ENCODE assay signal across 1 cellular context in genomic region chr12:47769234-47770085, GRCh38.
TF ChIP-seq lines count a peak whose summit lies in the region.

No MANE protein-coding gene starts in this region.

TF ChIP-seq in IMR-90, 13 proteins besides CTCF, POLR2A, EP300 and RAD21:
- no peak for TF ChIP-seq RCOR1 (IDR thresholded peaks at IDR 0.05; ENCODE audit: insufficient replicate concordance, low read length)
- TF ChIP-seq FOS (IDR thresholded peaks at IDR 0.05; ENCODE audit: low read depth, low read length), result no peak
- TF ChIP-seq RFX5 (IDR thresholded peaks at IDR 0.05; ENCODE audit: low read depth, low read length), result no peak
